In genomic region chr6:158175111-158175510, GRCh38 we compare ENCODE assay signal across 20 cellular contexts. TPM values are rescaled to one million over a fixed set of nuclear protein-coding genes. Genes with fewer than 3 reads are reported as not detected.
A peak's percentile ranks its signal among the peaks of the same experiment; 100 is the strongest.
DNase-seq lines count a peak whose midpoint lies in the region; ATAC-seq and TF ChIP-seq lines count a peak whose summit lies in the region.
"Had no signal": no experiment of that assay in that cellular context is flagged by ENCODE, and none has a peak within 500 bp of the region (broad histone marks: within the 10 kb centered on the region; RNA-seq: fewer than 3 reads in every experiment).

No MANE protein-coding gene starts in this region.

- H3K27ac Mint-ChIP-seq in progenitor cell of endocrine pancreas: no peak overlapping the region
- H3K27ac Mint-ChIP-seq: CD8-positive, alpha-beta T cell had no signal

- peaks cover 3% of the 10 kb centered on the region for H3K4me1 Mint-ChIP-seq in progenitor cell of endocrine pancreas (ENCODE audit: low read depth)

- H3K36me3 ChIP-seq in adipocyte (ENCODE audit: control insufficient read depth, insufficient read depth, low read length, severe bottlenecking): no peaks in the 10 kb centered on the region
- H3K36me3 ChIP-seq in skeletal muscle tissue (ENCODE audit: control insufficient read depth in 3 of 3, insufficient read depth in 3 of 3, low read length in 3 of 3): peaks cover 2% of the 10 kb centered on the region in 3 donors
- H3K36me3 ChIP-seq in BE2C: no peaks in the 10 kb centered on the region
- peaks cover 0 to 6% of the 10 kb centered on the region in 2 donors for H3K36me3 ChIP-seq in gastroesophageal sphincter

- H3K27me3 Mint-ChIP-seq in progenitor cell of endocrine pancreas: no peaks in the 10 kb centered on the region

- TF ChIP-seq POLR2A in gastroesophageal sphincter (IDR thresholded peaks at IDR 0.05): no peak

- ATAC-seq in gastroesophageal sphincter: no peak
- ATAC-seq: A549; CD8-positive, alpha-beta T cell had no signal

- peaks cover 33% of the 10 kb centered on the region for H3K4me1 ChIP-seq in adipocyte (ENCODE audit: control insufficient read depth, insufficient read depth, low read length)
- peaks cover 8 to 14% (median 10%) of the 10 kb centered on the region in 3 donors for H3K4me1 ChIP-seq in skeletal muscle tissue (ENCODE audit: control insufficient read depth in 3 of 3, insufficient read depth in 3 of 3, low read length in 3 of 3)
- H3K4me1 ChIP-seq in BE2C: no peaks in the 10 kb centered on the region
- H3K4me1 ChIP-seq in gastroesophageal sphincter: peaks cover 8 to 46% (median 9%) of the 10 kb centered on the region in 3 donors
- H3K4me1 ChIP-seq: BLaER1 treated with 17β-estradiol and CSF1 and Interleukin-3, amounts not matched to agents 10 nM and 100 nM had no signal

- H3K27ac ChIP-seq in skeletal muscle tissue (ENCODE audit: low read depth, low read length) (peak overlapping the region; percentile 28), gastroesophageal sphincter (peak overlapping the region in 2 of 4 donors; percentile 6 to 26)
- H3K27ac ChIP-seq: A549; BLaER1 treated with 17β-estradiol and CSF1 and Interleukin-3, amounts not matched to agents 10 nM and 100 nM had no signal

- peaks cover 32% of the 10 kb centered on the region for H3K36me3 Mint-ChIP-seq in progenitor cell of endocrine pancreas (ENCODE audit: insufficient read depth)

- no peak for TF ChIP-seq EP300 in gastroesophageal sphincter (IDR thresholded peaks at IDR 0.05)

- H3K9me3 Mint-ChIP-seq in progenitor cell of endocrine pancreas (ENCODE audit: low read depth): peaks cover 18% of the 10 kb centered on the region

- WGBS in gastroesophageal sphincter (ENCODE audit: low coverage in 1 of 2), 2 donors: 86 to 96% methylated on average over 3 of the region's 3 CpGs

- H3K4me3 ChIP-seq in adipocyte (ENCODE audit: low read length): peak overlapping the region; percentile 44
- no peak overlapping the region for H3K4me3 ChIP-seq in fibroblast of mammary gland (ENCODE audit: control insufficient read depth, low read depth, low read length)
- H3K4me3 ChIP-seq in skeletal muscle tissue (ENCODE audit: low read length in 3 of 3): no peak overlapping the region
- no peak overlapping the region for H3K4me3 ChIP-seq in BE2C (ENCODE audit: low read depth, low read length)
- H3K4me3 ChIP-seq in gastroesophageal sphincter: no peak overlapping the region
- H3K4me3 ChIP-seq: A549; BLaER1 treated with 17β-estradiol and CSF1 and Interleukin-3, amounts not matched to agents 10 nM and 100 nM had no signal

- H3K4me3 Mint-ChIP-seq in progenitor cell of endocrine pancreas (ENCODE audit: low read depth): no peak overlapping the region
- H3K4me3 Mint-ChIP-seq: CD8-positive, alpha-beta T cell had no signal

- H3K27me3 ChIP-seq in adipocyte (replicated peaks; ENCODE audit: control insufficient read depth, insufficient read depth, low read length) (no peaks in the 10 kb centered on the region), skeletal muscle tissue (ENCODE audit: control insufficient read depth in 3 of 3, insufficient read depth in 3 of 3, low read length in 3 of 3) (no peaks in the 10 kb centered on the region), BE2C (no peaks in the 10 kb centered on the region), gastroesophageal sphincter (no peaks in the 10 kb centered on the region)
- H3K27me3 ChIP-seq: BLaER1 treated with 17β-estradiol and CSF1 and Interleukin-3, amounts not matched to agents 10 nM and 100 nM had no signal

- DNase-seq in EH (ENCODE audit: low read depth) (peak; percentile 7), adipocyte (ENCODE audit: low read depth) (no peak), fibroblast of mammary gland (ENCODE audit: low read depth) (peak; percentile 14), HuH-7.5 (ENCODE audit: low spot score) (no peak), progenitor cell of endocrine pancreas (ENCODE audit: low spot score, unreplicated experiment) (no peak), BE2C (no peak)
- DNase-seq: CD8-positive, alpha-beta T cell; DND-41; GOT3; KG1; NCI-H1105; NCI-H1694 treated with DMSO at 0.1 percent for 48 hours; NCI-H2081 treated with DMSO at 0.1 percent for 48 hours; NCI-H2171 treated with DMSO at 0.1 percent for 48 hours; NCI-H526; OCI-M1 had no signal

- H3K9ac ChIP-seq in adipocyte (ENCODE audit: low read length): peak overlapping the region; percentile 51
- H3K9ac ChIP-seq in skeletal muscle tissue (ENCODE audit: low read depth in 1 of 3, low read length in 3 of 3): no peak overlapping the region
- H3K9ac ChIP-seq: BLaER1 treated with 17β-estradiol and CSF1 and Interleukin-3, amounts not matched to agents 10 nM and 100 nM had no signal

- TF ChIP-seq CTCF in fibroblast of mammary gland (conservative IDR thresholded peaks at IDR 0.05; ENCODE audit: control insufficient read depth, insufficient read depth, low read depth, low read length): no peak
- no peak for TF ChIP-seq CTCF in progenitor cell of endocrine pancreas (IDR thresholded peaks at IDR 0.05; ENCODE audit: unreplicated experiment)
- TF ChIP-seq CTCF in BE2C (IDR thresholded peaks at IDR 0.05; ENCODE audit: low read depth, low read length): no peak
- no peak for TF ChIP-seq CTCF in gastroesophageal sphincter (IDR thresholded peaks at IDR 0.05)

- H3K9me3 ChIP-seq in adipocyte (ENCODE audit: control insufficient read depth, low read length) (no peaks in the 10 kb centered on the region), skeletal muscle tissue (ENCODE audit: control insufficient read depth in 3 of 3, low read length in 3 of 3) (no peaks in the 10 kb centered on the region), BE2C (no peaks in the 10 kb centered on the region), gastroesophageal sphincter (no peaks in the 10 kb centered on the region)
- H3K9me3 ChIP-seq: A549 had no signal

RNA-seq across cellular contexts. Expression of gene GTF2H5, which starts 7.0 kb away (rescaled TPM):
- total RNA-seq in skeletal muscle tissue: 5.7 TPM
- total RNA-seq in progenitor cell of endocrine pancreas: 24.9 and 26.6 TPM in 2 replicates
- polyA plus RNA-seq in BE2C (2012; ENCODE audit: insufficient read depth, insufficient read length, low read depth): 23.7 TPM
- 10 to 100 TPM in 2 of 4 donors, 1 to 10 TPM in 2; 7.9 to 19.4 (median 10.4) TPM for total RNA-seq in gastroesophageal sphincter

RNA-seq across cellular contexts. Expression of gene SERAC1, which starts 7.0 kb away (rescaled TPM):
- 6.8 TPM for total RNA-seq in skeletal muscle tissue
- total RNA-seq in progenitor cell of endocrine pancreas: 20.0 TPM in 2 replicates
- 2.8 TPM for polyA plus RNA-seq in BE2C (2012; ENCODE audit: insufficient read depth, insufficient read length, low read depth)
- total RNA-seq in gastroesophageal sphincter: 10 to 100 TPM; 22.9 to 36.5 (median 27.8) TPM

Comparison
In these comparisons a context has a peak if more than half of its experiments do, and no peak if none do; other contexts are left out.
1. DNase-seq: peak in EH (single experiment) and fibroblast of mammary gland (single experiment); none in adipocyte (single experiment), HuH-7.5 (single experiment), progenitor cell of endocrine pancreas (single experiment) and BE2C (single experiment).